Comparison of ENCODE assay signal across 27 cellular contexts in genomic region chr5:38190111-38190510, GRCh38.
"Had no signal": no experiment of that assay in that cellular context is flagged by ENCODE, and none has a peak within 500 bp of the region (broad histone marks: within the 10 kb centered on the region; RNA-seq: fewer than 3 reads in every experiment).

No MANE protein-coding gene starts in this region.

- H3K9me3 Mint-ChIP-seq: immature natural killer cell; memory B cell; mesothelial cell of epicardium; natural killer cell treated with Interleukin-12 subunit alpha and Interleukin-12 subunit beta and Interleukin-15 and Interleukin-18, amount 100 ng/mL, for 72 hours; stimulated activated effector memory CD8-positive, alpha-beta T cell treated with anti-CD3 and anti-CD28 coated beads, Interleukin-12 subunit alpha, Interleukin-12 subunit beta, amount 100 ng/mL, for 72 hours had no signal

- H3K4me1 ChIP-seq: thyroid gland, vagina had no signal

- H3K4me1 Mint-ChIP-seq: mesothelial cell of epicardium had no signal

- H3K27me3 ChIP-seq: ovary, sigmoid colon, thyroid gland, vagina had no signal

- H3K4me3 Mint-ChIP-seq: immature natural killer cell; memory B cell; mesothelial cell of epicardium; naive B cell; natural killer cell treated with Interleukin-12 subunit alpha and Interleukin-12 subunit beta and Interleukin-15 and Interleukin-18, amount 100 ng/mL, for 72 hours; stimulated activated effector memory CD8-positive, alpha-beta T cell treated with anti-CD3 and anti-CD28 coated beads, Interleukin-12 subunit alpha, Interleukin-12 subunit beta, amount 100 ng/mL, for 72 hours had no signal

- DNase-seq: cortex of kidney; hypothalamus; immature natural killer cell; islet precursor cell; kidney glomerular epithelial cell; left colon; left ventricle myocardium superior; mucosa of descending colon; naive B cell; occipital lobe; ovary; posterior cingulate gyrus; psoas muscle; right cardiac atrium; sigmoid colon; stimulated activated CD4-positive, alpha-beta T cell treated with anti-CD3 and anti-CD28 coated beads, Interleukin-2, amount 100 ng/mL, for 24 hours; stimulated activated CD4-positive, alpha-beta T cell treated with anti-CD3 and anti-CD28 coated beads, Interleukin-4, amount 100 ng/mL, for 24 hours; stimulated activated naive CD4-positive, alpha-beta T cell treated with Interleukin-2 at 50 U/mL for 16 hours; stomach; thyroid gland; trophoblast cell had no signal

- H3K36me3 ChIP-seq: ovary, sigmoid colon, stomach, thyroid gland, vagina had no signal

- H3K27ac ChIP-seq: ovary, psoas muscle, sigmoid colon, stomach, thyroid gland, vagina had no signal

- H3K4me3 ChIP-seq: lung, mucosa of descending colon, ovary, psoas muscle, sigmoid colon, stomach, thyroid gland, vagina had no signal

- H3K9me3 ChIP-seq: mucosa of descending colon, ovary, psoas muscle, sigmoid colon, stomach, thyroid gland, vagina had no signal

- H3K27ac Mint-ChIP-seq: immature natural killer cell; memory B cell; mesothelial cell of epicardium; naive B cell; natural killer cell treated with Interleukin-12 subunit alpha and Interleukin-12 subunit beta and Interleukin-15 and Interleukin-18, amount 100 ng/mL, for 72 hours; stimulated activated effector memory CD8-positive, alpha-beta T cell treated with anti-CD3 and anti-CD28 coated beads, Interleukin-12 subunit alpha, Interleukin-12 subunit beta, amount 100 ng/mL, for 72 hours had no signal

- H3K36me3 Mint-ChIP-seq: immature natural killer cell; memory B cell; mesothelial cell of epicardium; naive B cell; natural killer cell treated with Interleukin-12 subunit alpha and Interleukin-12 subunit beta and Interleukin-15 and Interleukin-18, amount 100 ng/mL, for 72 hours; stimulated activated effector memory CD8-positive, alpha-beta T cell treated with anti-CD3 and anti-CD28 coated beads, Interleukin-12 subunit alpha, Interleukin-12 subunit beta, amount 100 ng/mL, for 72 hours had no signal
